Comparison of ENCODE assay signal across 9 cellular contexts in the genomic region with DNA sequence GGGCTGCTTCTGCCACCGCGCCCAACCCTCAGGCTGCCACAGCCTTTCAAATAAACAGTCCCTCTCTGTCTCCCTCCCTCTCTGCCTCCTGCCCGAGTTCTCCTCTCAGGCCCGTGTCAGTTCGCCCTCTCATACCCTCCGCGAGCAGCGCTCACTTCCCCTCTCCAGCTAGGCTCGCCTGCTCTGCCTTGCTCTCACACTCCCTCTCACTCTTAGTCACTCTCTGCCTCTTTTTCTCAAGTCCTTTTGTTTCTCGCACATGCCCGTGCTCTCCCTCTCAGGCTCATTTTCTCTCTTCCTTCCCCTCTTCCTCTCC. TPM values are rescaled to one million over a fixed set of nuclear protein-coding genes. Genes with fewer than 3 reads are reported as not detected.
DNase-seq lines count a peak whose midpoint lies in the region; ATAC-seq and TF ChIP-seq lines count a peak whose summit lies in the region.
"Had no signal": no experiment of that assay in that cellular context is flagged by ENCODE, and none has a peak within 500 bp of the region (broad histone marks: within the 10 kb centered on the region; RNA-seq: fewer than 3 reads in every experiment).

No MANE protein-coding gene starts in this region.

- ATAC-seq in HG03378 (IDR thresholded peaks at IDR 0.05; ENCODE audit: unreplicated experiment) (peak; percentile 47), T-helper 17 cell (no peak), mucosa of descending colon (peak; percentile 15), HG02678 (IDR thresholded peaks at IDR 0.05; ENCODE audit: unreplicated experiment) (no peak)

- H3K27ac Mint-ChIP-seq in T-helper 17 cell = no peak overlapping the region
- H3K27ac Mint-ChIP-seq in endothelial cell (ENCODE audit: unreplicated experiment) = no peak overlapping the region

- H3K27me3 Mint-ChIP-seq in T-helper 17 cell (no peaks in the 10 kb centered on the region), endothelial cell (ENCODE audit: unreplicated experiment) (peaks cover 5% of the 10 kb centered on the region)

- H3K36me3 Mint-ChIP-seq in T-helper 17 cell (ENCODE audit: low read depth) (no peaks in the 10 kb centered on the region), endothelial cell (ENCODE audit: low read depth, unreplicated experiment) (no peaks in the 10 kb centered on the region)

- H3K9me3 ChIP-seq in T-helper 17 cell (ENCODE audit: control insufficient read depth, low read length, poor library complexity, severe bottlenecking) (no peaks in the 10 kb centered on the region), mucosa of descending colon (no peaks in the 10 kb centered on the region), tibial artery (no peaks in the 10 kb centered on the region)

- peaks cover 20% of the 10 kb centered on the region for H3K4me1 Mint-ChIP-seq in T-helper 17 cell
- H3K4me1 Mint-ChIP-seq in endothelial cell (ENCODE audit: unreplicated experiment) = peaks cover 3% of the 10 kb centered on the region

- H3K36me3 ChIP-seq in mucosa of descending colon (ENCODE audit: low read depth) (no peaks in the 10 kb centered on the region), tibial artery (no peaks in the 10 kb centered on the region)

- H3K4me1 ChIP-seq in mucosa of descending colon (ENCODE audit: low read depth) = peaks cover 12% of the 10 kb centered on the region
- H3K4me1 ChIP-seq in tibial artery = peaks cover 0 to 29% (median 8%) of the 10 kb centered on the region in 4 donors

- no peaks in the 10 kb centered on the region for H3K27me3 ChIP-seq in tibial artery

- H3K4me3 ChIP-seq in mucosa of descending colon (no peak overlapping the region), tibial artery (peak overlapping the region; percentile 74 to 83)

- intact Hi-C loops in mucosa of descending colon (cut with DNase I, micrococcal nuclease) = no loop called here
- intact Hi-C loops in tibial artery (cut with DNase I; ENCODE audit: low total_unique reads) = loop anchor here (10.0 kb wide), 1 partner anchor 233 kb away; no protein-coding TSS in a partner anchor

- H3K9me3 Mint-ChIP-seq in endothelial cell (ENCODE audit: unreplicated experiment) = no peaks in the 10 kb centered on the region

- H3K4me3 Mint-ChIP-seq in T-helper 17 cell = peak overlapping the region; percentile 68
- peak overlapping the region; percentile 83 for H3K4me3 Mint-ChIP-seq in endothelial cell (ENCODE audit: unreplicated experiment)

- TF ChIP-seq CTCF in endothelial cell (IDR thresholded peaks at IDR 0.05; ENCODE audit: unreplicated experiment) = no peak
- TF ChIP-seq CTCF in mucosa of descending colon (IDR thresholded peaks at IDR 0.05) = no peak
- no peak for TF ChIP-seq CTCF in tibial artery (IDR thresholded peaks at IDR 0.05)

- peak overlapping the region in 1 of 2 donors; percentile 22 for H3K27ac ChIP-seq in tibial artery
- H3K27ac ChIP-seq: 22Rv1 had no signal

- DNase-seq in DMS 273 (lab: John Stamatoyannopoulos, UW; ENCODE audit: unreplicated experiment) (peak; percentile 46), DMS 273 treated with DMSO at 0.1 percent for 48 hours (lab: John Stamatoyannopoulos, UW) (no peak), T-helper 17 cell (no peak), endothelial cell (ENCODE audit: low spot score) (no peak), mucosa of descending colon (peak; percentile 49 to 70 (median 64)), tibial artery (peak; percentile 68 to 78)

RNA-seq across cellular contexts. Expression of gene EFNB1, which starts 3.2 kb away (rescaled TPM):
- 1 to 10 TPM; 4.0 to 6.6 TPM for total RNA-seq in T-helper 17 cell
- 7.8 TPM for total RNA-seq in endothelial cell (ENCODE audit: unreplicated experiment)
- total RNA-seq in mucosa of descending colon = 10 to 100 TPM; 41.7 to 81.5 (median 66.3) TPM

Comparison
In these comparisons a context has a peak if more than half of its experiments do, and no peak if none do; other contexts are left out.
1. DNase-seq: peak in DMS 273 (single experiment), mucosa of descending colon (3 of 3) and tibial artery (2 of 2); none in DMS 273 treated with DMSO at 0.1 percent for 48 hours (single experiment), T-helper 17 cell (0 of 3) and endothelial cell (single experiment).
2. ATAC-seq: peak in HG03378 (single experiment) and mucosa of descending colon (single experiment); none in T-helper 17 cell (single experiment) and HG02678 (single experiment).